In the genomic region with DNA sequence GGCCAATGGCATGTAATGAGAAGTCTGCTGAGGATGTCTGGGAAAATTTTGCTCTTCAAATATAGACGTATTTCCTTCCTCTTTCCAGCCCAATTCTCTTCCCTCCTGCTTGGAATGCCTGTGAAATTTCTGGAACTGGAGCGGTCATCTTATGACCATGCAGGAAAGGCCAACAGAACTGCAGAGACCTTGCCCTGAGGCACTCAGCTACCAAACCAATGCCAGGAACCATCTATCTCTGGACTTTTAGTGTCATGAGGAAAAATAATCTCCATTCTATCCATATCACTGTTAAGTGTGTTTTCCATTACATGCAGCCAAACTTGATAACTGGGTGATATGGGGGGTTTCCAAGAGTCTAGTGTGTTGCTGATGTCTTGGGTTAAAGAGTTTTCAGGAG, we compare ENCODE assay signal across 14 cellular contexts.
DNase-seq lines count a peak whose midpoint lies in the region; ATAC-seq and TF ChIP-seq lines count a peak whose summit lies in the region.
"Had no signal": no experiment of that assay in that cellular context is flagged by ENCODE, and none has a peak within 500 bp of the region (broad histone marks: within the 10 kb centered on the region; RNA-seq: fewer than 3 reads in every experiment).

No MANE protein-coding gene starts in this region.

- no peaks in the 10 kb centered on the region for H3K36me3 ChIP-seq in BLaER1 treated with 17β-estradiol and CSF1 and Interleukin-3, amounts not matched to agents 10 nM and 100 nM
- H3K36me3 ChIP-seq in adrenal gland (replicated peaks in 1 of 2), result no peaks in the 10 kb centered on the region
- H3K36me3 ChIP-seq: BE2C had no signal

- WGBS in adrenal gland, 4 donors, result 56 to 78% (median 70%) methylated on average over 2 of the region's 2 CpGs

- no peak overlapping the region for H3K9ac ChIP-seq in BLaER1 treated with 17β-estradiol and CSF1 and Interleukin-3, amounts not matched to agents 10 nM and 100 nM

- TF ChIP-seq CTCF in fibroblast of the aortic adventitia (IDR thresholded peaks at IDR 0.05; ENCODE audit: insufficient read depth, low read length) (no peak), adrenal gland (IDR thresholded peaks at IDR 0.05) (no peak)

- 0 out of 22 replicates have a peak, but pooled peaks cover 0 to 13% (median 0%) of the 10 kb centered on the region in 11 experiments for H3K9me3 ChIP-seq in BLaER1 treated with 17β-estradiol and CSF1 and Interleukin-3, amounts not matched to agents 10 nM and 100 nM (replicated peaks in 1 of 11)
- H3K9me3 ChIP-seq in adrenal gland (replicated peaks in 1 of 3), result no peaks in the 10 kb centered on the region
- H3K9me3 ChIP-seq: BE2C had no signal

- H3K27me3 ChIP-seq in BLaER1 treated with 17β-estradiol and CSF1 and Interleukin-3, amounts not matched to agents 10 nM and 100 nM, result no peaks in the 10 kb centered on the region
- no peaks in the 10 kb centered on the region for H3K27me3 ChIP-seq in adrenal gland
- H3K27me3 ChIP-seq: BE2C had no signal

- H3K4me3 ChIP-seq in BLaER1 treated with 17β-estradiol and CSF1 and Interleukin-3, amounts not matched to agents 10 nM and 100 nM, result no peak overlapping the region
- no peak overlapping the region for H3K4me3 ChIP-seq in fibroblast of the aortic adventitia (ENCODE audit: low read depth, low read length)
- no peak overlapping the region for H3K4me3 ChIP-seq in adrenal gland
- H3K4me3 ChIP-seq: GM12878 had no signal

- peak; percentile 18 for DNase-seq in EL
- DNase-seq in fibroblast of the aortic adventitia (ENCODE audit: low read depth), result peak; percentile 86
- DNase-seq in activated naive CD4-positive, alpha-beta T cell treated with Interleukin-2 at 50 U/mL for 16 hours, result no peak
- DNase-seq in adrenal gland, result no peak
- DNase-seq: ACHN; BE2C; CD4-positive, alpha-beta memory T cell; DMS153; DMS79; H9 had no signal

- no peak for ATAC-seq in HG03135 (IDR thresholded peaks at IDR 0.05; ENCODE audit: unreplicated experiment)
- ATAC-seq: GM12878, HepG2 had no signal

- peak overlapping the region in 8 of 11 experiments; percentile 30 to 70 (median 48); a peak in 14 of 22 replicates for H3K4me2 ChIP-seq in BLaER1 treated with 17β-estradiol and CSF1 and Interleukin-3, amounts not matched to agents 10 nM and 100 nM

- H4K20me1 ChIP-seq in BLaER1 treated with 17β-estradiol and CSF1 and Interleukin-3, amounts not matched to agents 10 nM and 100 nM, result no peaks in the 10 kb centered on the region

- H3K27ac ChIP-seq in BLaER1 treated with 17β-estradiol and CSF1 and Interleukin-3, amounts not matched to agents 10 nM and 100 nM, result no peak overlapping the region
- no peak overlapping the region for H3K27ac ChIP-seq in adrenal gland

- intact Hi-C loops in adrenal gland (cut with DNase I), result no loop called here

- TF ChIP-seq POLR2A in adrenal gland (IDR thresholded peaks at IDR 0.05), result no peak

- peaks cover 0 to 40% (median 23%) of the 10 kb centered on the region in 10 experiments; a peak in 13 of 20 replicates for H3K4me1 ChIP-seq in BLaER1 treated with 17β-estradiol and CSF1 and Interleukin-3, amounts not matched to agents 10 nM and 100 nM
- no peaks in the 10 kb centered on the region for H3K4me1 ChIP-seq in adrenal gland (replicated peaks in 1 of 2)
- H3K4me1 ChIP-seq: BE2C had no signal

Comparison
In these comparisons a context has a peak if more than half of its experiments do, and no peak if none do; other contexts are left out.
1. DNase-seq: peak in EL (single experiment) and fibroblast of the aortic adventitia (single experiment); none in activated naive CD4-positive, alpha-beta T cell treated with Interleukin-2 at 50 U/mL for 16 hours (single experiment) and adrenal gland (0 of 7).